In the genomic region with DNA sequence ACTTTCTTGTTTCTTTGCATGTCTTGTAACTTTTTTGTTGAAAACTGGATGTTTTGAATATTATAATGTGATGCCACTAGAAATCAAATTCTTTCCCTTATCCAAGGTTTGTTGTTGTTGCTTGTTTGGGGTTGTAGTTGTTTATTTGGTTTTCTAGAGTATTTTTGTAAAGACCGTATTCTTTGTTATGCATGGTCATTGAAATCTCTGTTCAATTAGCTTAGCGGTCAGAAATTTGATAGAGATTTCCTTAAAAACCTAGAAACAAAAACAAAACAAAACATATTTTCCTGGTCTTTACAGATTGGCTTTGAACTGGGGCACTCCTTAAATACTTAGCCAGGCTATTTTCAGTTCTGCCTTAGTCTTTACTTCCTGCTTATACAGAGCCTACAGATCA, we compare ENCODE assay signal across 1 cellular context.
TF ChIP-seq lines count a peak whose summit lies in the region.

No MANE protein-coding gene starts in this region.

TF ChIP-seq in GM12878, 131 proteins besides CTCF, POLR2A, EP300 and RAD21 (continued from another document):
- TF ChIP-seq, protein P1, sequence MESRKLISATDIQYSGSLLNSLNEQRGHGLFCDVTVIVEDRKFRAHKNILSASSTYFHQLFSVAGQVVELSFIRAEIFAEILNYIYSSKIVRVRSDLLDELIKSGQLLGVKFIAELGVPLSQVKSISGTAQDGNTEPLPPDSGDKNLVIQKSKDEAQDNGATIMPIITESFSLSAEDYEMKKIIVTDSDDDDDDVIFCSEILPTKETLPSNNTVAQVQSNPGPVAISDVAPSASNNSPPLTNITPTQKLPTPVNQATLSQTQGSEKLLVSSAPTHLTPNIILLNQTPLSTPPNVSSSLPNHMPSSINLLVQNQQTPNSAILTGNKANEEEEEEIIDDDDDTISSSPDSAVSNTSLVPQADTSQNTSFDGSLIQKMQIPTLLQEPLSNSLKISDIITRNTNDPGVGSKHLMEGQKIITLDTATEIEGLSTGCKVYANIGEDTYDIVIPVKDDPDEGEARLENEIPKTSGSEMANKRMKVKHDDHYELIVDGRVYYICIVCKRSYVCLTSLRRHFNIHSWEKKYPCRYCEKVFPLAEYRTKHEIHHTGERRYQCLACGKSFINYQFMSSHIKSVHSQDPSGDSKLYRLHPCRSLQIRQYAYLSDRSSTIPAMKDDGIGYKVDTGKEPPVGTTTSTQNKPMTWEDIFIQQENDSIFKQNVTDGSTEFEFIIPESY (IDR thresholded peaks at IDR 0.05): 0 out of 2 replicates have a peak, but pooled peaks have one; percentile 67
- TF ChIP-seq BRCA1 (IDR thresholded peaks at IDR 0.05; ENCODE audit: low read depth, low read length): no peak
- TF ChIP-seq ASH2L (IDR thresholded peaks at IDR 0.05; ENCODE audit: borderline replicate concordance, low read depth): no peak
- TF ChIP-seq RELA (IDR thresholded peaks at IDR 0.05; ENCODE audit: borderline replicate concordance, partially characterized antibody): no peak
- TF ChIP-seq MTA3 (IDR thresholded peaks at IDR 0.05; ENCODE audit: borderline replicate concordance, low read length): no peak
- TF ChIP-seq ZNF207 (IDR thresholded peaks at IDR 0.05; ENCODE audit: borderline replicate concordance): no peak
TF ChIP-seq in GM12878: peak in this region for 1.
